Comparison of ENCODE assay signal across 28 cellular contexts in genomic region chr10:64785816-64786215, GRCh38.
"Had no signal": no experiment of that assay in that cellular context is flagged by ENCODE, and none has a peak within 500 bp of the region (broad histone marks: within the 10 kb centered on the region; RNA-seq: fewer than 3 reads in every experiment).

No MANE protein-coding gene starts in this region.

- H3K4me3 Mint-ChIP-seq: naive thymus-derived CD8-positive, alpha-beta T cell; natural killer cell treated with Interleukin-12 subunit alpha and Interleukin-12 subunit beta and Interleukin-15 and Interleukin-18, amount 100 ng/mL, for 72 hours; neural progenitor cell; stimulated activated effector memory CD8-positive, alpha-beta T cell treated with anti-CD3 and anti-CD28 coated beads, Interleukin-12 subunit alpha, Interleukin-12 subunit beta, amount 100 ng/mL, for 72 hours; stimulated activated naive B cell treated with anti-CD40 and anti-IgM and Interleukin-4, amounts not matched to agents 10 μg/mL and 1 μg/mL and 100 μg/mL, for 72 hours; stimulated activated naive CD8-positive, alpha-beta T cell treated with anti-CD3 and anti-CD28 coated beads, Interleukin-15, Interleukin-2, amounts not matched to agents 100 ng/mL and 50 ng/mL, for 24 hours; type B pancreatic cell had no signal

- H3K27me3 ChIP-seq: neural progenitor cell, neutrophil, ovary, right lobe of liver, sigmoid colon, stomach, tibial artery, transverse colon, upper lobe of right lung, uterus had no signal

- H3K27ac ChIP-seq: neural progenitor cell, neutrophil, ovary, parathyroid adenoma, psoas muscle, right lobe of liver, sigmoid colon, stomach, tibial artery, transverse colon, upper lobe of right lung, uterus had no signal

- H3K27me3 Mint-ChIP-seq: naive B cell; naive thymus-derived CD8-positive, alpha-beta T cell; natural killer cell treated with Interleukin-12 subunit alpha and Interleukin-12 subunit beta and Interleukin-15 and Interleukin-18, amount 100 ng/mL, for 72 hours; progenitor cell of endocrine pancreas; stimulated activated naive B cell treated with anti-CD40 and anti-IgM and Interleukin-4, amounts not matched to agents 10 μg/mL and 1 μg/mL and 100 μg/mL, for 72 hours; stimulated activated naive CD8-positive, alpha-beta T cell treated with anti-CD3 and anti-CD28 coated beads, Interleukin-15, Interleukin-2, amounts not matched to agents 100 ng/mL and 50 ng/mL, for 24 hours; type B pancreatic cell had no signal

- H3K9me3 Mint-ChIP-seq: neural progenitor cell; stimulated activated naive CD8-positive, alpha-beta T cell treated with anti-CD3 and anti-CD28 coated beads, Interleukin-15, Interleukin-2, amounts not matched to agents 100 ng/mL and 50 ng/mL, for 24 hours; type B pancreatic cell had no signal

- H3K4me3 ChIP-seq: neural progenitor cell, ovary, psoas muscle, right lobe of liver, sigmoid colon, stomach, tibial artery, transverse colon, upper lobe of right lung, uterus had no signal

- H3K4me1 Mint-ChIP-seq: naive B cell; naive thymus-derived CD8-positive, alpha-beta T cell; neural progenitor cell; stimulated activated effector memory CD8-positive, alpha-beta T cell treated with anti-CD3 and anti-CD28 coated beads, Interleukin-12 subunit alpha, Interleukin-12 subunit beta, amount 100 ng/mL, for 72 hours; stimulated activated naive B cell treated with anti-CD40 and anti-IgM and Interleukin-4, amounts not matched to agents 10 μg/mL and 1 μg/mL and 100 μg/mL, for 72 hours had no signal

- DNase-seq: naive B cell; naive thymus-derived CD8-positive, alpha-beta T cell; nucleus accumbens; ovary; psoas muscle; right cardiac atrium; right lobe of liver; sigmoid colon; small intestine; stimulated activated CD4-positive, alpha-beta T cell treated with anti-CD3 and anti-CD28 coated beads, Interleukin-15, amount 100 ng/mL, for 24 hours; stimulated activated CD4-positive, alpha-beta T cell treated with anti-CD3 and anti-CD28 coated beads, Interleukin-2, amount 100 ng/mL, for 24 hours; stimulated activated CD4-positive, alpha-beta T cell treated with anti-CD3 and anti-CD28 coated beads, Interleukin-2, amount 100 ng/mL, for 48 hours; stimulated activated CD4-positive, alpha-beta T cell treated with anti-CD3 and anti-CD28 coated beads, Interleukin-4, amount 100 ng/mL, for 24 hours; stimulated activated naive B cell treated with anti-CD40 and anti-IgM and Interleukin-4, amounts not matched to agents 10 μg/mL and 1 μg/mL and 100 μg/mL, for 72 hours; stimulated activated naive CD4-positive, alpha-beta T cell treated with Interleukin-2 at 50 U/mL for 16 hours; stomach; tibial artery; transverse colon; upper lobe of right lung; uterus had no signal

- H3K36me3 Mint-ChIP-seq: naive B cell; naive thymus-derived CD8-positive, alpha-beta T cell; natural killer cell treated with Interleukin-12 subunit alpha and Interleukin-12 subunit beta and Interleukin-15 and Interleukin-18, amount 100 ng/mL, for 72 hours; neural progenitor cell; stimulated activated effector memory CD8-positive, alpha-beta T cell treated with anti-CD3 and anti-CD28 coated beads, Interleukin-12 subunit alpha, Interleukin-12 subunit beta, amount 100 ng/mL, for 72 hours; stimulated activated naive B cell treated with anti-CD40 and anti-IgM and Interleukin-4, amounts not matched to agents 10 μg/mL and 1 μg/mL and 100 μg/mL, for 72 hours; type B pancreatic cell had no signal

- H3K27ac Mint-ChIP-seq: naive thymus-derived CD8-positive, alpha-beta T cell; natural killer cell treated with Interleukin-12 subunit alpha and Interleukin-12 subunit beta and Interleukin-15 and Interleukin-18, amount 100 ng/mL, for 72 hours; neural progenitor cell; progenitor cell of endocrine pancreas; stimulated activated effector memory CD8-positive, alpha-beta T cell treated with anti-CD3 and anti-CD28 coated beads, Interleukin-12 subunit alpha, Interleukin-12 subunit beta, amount 100 ng/mL, for 72 hours; stimulated activated naive B cell treated with anti-CD40 and anti-IgM and Interleukin-4, amounts not matched to agents 10 μg/mL and 1 μg/mL and 100 μg/mL, for 72 hours; stimulated activated naive CD8-positive, alpha-beta T cell treated with anti-CD3 and anti-CD28 coated beads, Interleukin-15, Interleukin-2, amounts not matched to agents 100 ng/mL and 50 ng/mL, for 24 hours; type B pancreatic cell had no signal
